In the genomic region with DNA sequence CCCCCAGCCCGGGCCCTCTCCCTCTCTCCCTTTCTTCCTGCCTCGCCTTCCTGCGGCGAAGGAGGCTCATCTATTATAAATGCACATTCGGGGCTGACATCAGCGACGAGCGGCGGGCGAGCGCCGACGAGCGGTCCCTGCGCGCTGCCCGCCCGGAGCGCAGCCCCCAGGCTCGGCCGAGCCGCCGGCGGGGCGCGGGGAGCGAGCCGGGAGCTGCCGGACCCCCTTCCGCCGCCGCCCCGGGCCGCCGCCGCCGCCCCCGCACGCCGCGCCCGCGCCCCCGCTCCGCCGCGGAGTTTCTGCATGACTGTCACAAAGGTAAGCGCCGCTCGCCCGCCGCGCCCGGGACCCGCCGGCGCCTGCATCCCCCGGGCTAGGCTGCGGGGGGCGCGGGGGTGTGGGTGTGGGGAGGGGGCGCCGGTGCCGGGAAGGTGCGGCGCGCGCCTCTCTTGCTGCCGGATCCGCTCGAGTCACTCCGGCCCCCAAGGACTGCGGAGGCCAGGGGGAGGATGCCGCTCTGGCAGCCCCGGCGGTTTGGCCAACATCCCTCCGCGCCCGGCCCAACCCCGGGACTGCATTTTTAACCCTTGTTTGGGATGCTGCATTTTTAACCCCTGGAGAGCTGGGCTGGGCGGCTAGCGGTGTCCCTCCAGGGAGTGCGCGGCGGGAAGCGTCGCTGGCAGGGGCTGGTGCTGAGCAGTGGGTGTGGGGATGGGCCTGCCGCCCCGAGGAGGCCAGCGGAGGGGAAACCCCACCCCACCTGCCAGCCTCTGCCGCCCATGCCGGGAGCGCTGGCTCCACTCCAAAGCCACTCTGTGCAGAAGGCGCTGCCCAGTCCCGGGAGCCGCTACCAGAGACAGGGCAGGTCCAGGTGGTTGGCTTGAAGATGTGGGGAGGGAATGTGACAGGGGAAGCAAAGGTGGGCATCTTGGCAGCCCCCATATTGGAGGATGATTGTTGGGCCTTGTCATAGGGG, we compare ENCODE assay signal across 8 cellular contexts. TPM values are rescaled to one million over a fixed set of nuclear protein-coding genes. Genes with fewer than 3 reads are reported as not detected.
DNase-seq lines count a peak whose midpoint lies in the region; ATAC-seq, FAIRE-seq and TF ChIP-seq lines count a peak whose summit lies in the region.

Gene CORO2B, plus strand, starts transcription at position 34 of the 976 bp plus-strand sequence. Its CDS starts 270 bp downstream, at position 304.

- H3K36me3 ChIP-seq in small intestine (ENCODE audit: control insufficient read depth in 2 of 2, insufficient read depth in 2 of 2, low read length in 2 of 2) = no peaks in the 10 kb centered on the region

- no peaks in the 10 kb centered on the region for H3K36me3 Mint-ChIP-seq in brain

- H3K27me3 Mint-ChIP-seq in brain = peaks cover 7% of the 10 kb centered on the region

- H3K4me1 Mint-ChIP-seq in brain = peaks cover 88% of the 10 kb centered on the region

- DNase-seq in NCI-H2107 treated with DMSO at 0.1 percent for 48 hours (lab: John Stamatoyannopoulos, UW; ENCODE audit: unreplicated experiment) (peak; percentile 9), NCI-H2107 (lab: John Stamatoyannopoulos, UW) (no peak), NCI-H524 (lab: John Stamatoyannopoulos, UW) (peak; percentile 74 to 88), iris pigment epithelial cell (ENCODE audit: low read depth) (peak; percentile 18), small intestine (no peak), NOMO-1 treated with DMSO at 0.1 percent for 48 hours (lab: John Stamatoyannopoulos, UW; ENCODE audit: unreplicated experiment) (no peak)

- peaks cover 0 to 3% (median 0%) of the 10 kb centered on the region in 5 experiments for H3K9me3 Mint-ChIP-seq in brain

- H3K27me3 ChIP-seq in small intestine (ENCODE audit: control insufficient read depth in 2 of 2, insufficient read depth in 2 of 2, low read length in 2 of 2) = peaks cover 5 to 11% of the 10 kb centered on the region in 2 donors

- peak within 1 kb of the TSS; percentile 30 to 58 for H3K4me3 ChIP-seq in small intestine (ENCODE audit: low read depth in 1 of 2, low read length in 2 of 2)

- no peak for TF ChIP-seq CTCF in brain (conservative IDR thresholded peaks at IDR 0.05)

- 3 to 6% (median 4%) methylated on average over 24 to 96 of the region's 96 CpGs for WGBS in small intestine, 3 donors

- H3K4me1 ChIP-seq in small intestine (ENCODE audit: control insufficient read depth in 2 of 2, insufficient read depth in 1 of 2, low read depth in 1 of 2, low read length in 1 of 2) = no peaks in the 10 kb centered on the region

- H3K27ac ChIP-seq in small intestine (ENCODE audit: low read depth in 1 of 2, low read length in 1 of 2) = peak within 1 kb of the TSS in 1 of 2 donors; percentile 47

- FAIRE-seq in small intestine (lab: Jason Lieb, UNC) = no peak

- peak within 1 kb of the TSS; percentile 87 to 95 (median 93) for H3K4me3 Mint-ChIP-seq in brain

- H3K9me3 ChIP-seq in small intestine (ENCODE audit: control insufficient read depth, low read depth) = no peaks in the 10 kb centered on the region

- no peak for ATAC-seq in HG03342 (IDR thresholded peaks at IDR 0.05; ENCODE audit: unreplicated experiment)

- peak within 1 kb of the TSS; percentile 94 to 98 (median 97) for H3K27ac Mint-ChIP-seq in brain

RNA-seq across cellular contexts. Expression of gene CORO2B, which starts in this region (rescaled TPM):
- polyA plus RNA-seq in brain (ENCODE audit: insufficient read depth, low read depth, low replicate concordance) = 59.3 TPM
- 1 to 10 TPM; 1.3 to 3.0 (median 1.4) TPM for polyA plus RNA-seq in small intestine

Comparison
In these comparisons a context has a peak if more than half of its experiments do, and no peak if none do; other contexts are left out.
1. RNA of gene CORO2B (polyA plus RNA-seq): 59.3 TPM in brain (single experiment); 1.3 to 3.0 TPM in small intestine; every median in the first group is over 10 times any median in the second.
2. DNase-seq: peak in NCI-H2107 treated with DMSO at 0.1 percent for 48 hours (single experiment), NCI-H524 (2 of 2) and iris pigment epithelial cell (single experiment); none in NCI-H2107 (single experiment), small intestine (single experiment) and NOMO-1 treated with DMSO at 0.1 percent for 48 hours (single experiment).